Comparison of ENCODE assay signal across 1 cellular context in the genomic region with DNA sequence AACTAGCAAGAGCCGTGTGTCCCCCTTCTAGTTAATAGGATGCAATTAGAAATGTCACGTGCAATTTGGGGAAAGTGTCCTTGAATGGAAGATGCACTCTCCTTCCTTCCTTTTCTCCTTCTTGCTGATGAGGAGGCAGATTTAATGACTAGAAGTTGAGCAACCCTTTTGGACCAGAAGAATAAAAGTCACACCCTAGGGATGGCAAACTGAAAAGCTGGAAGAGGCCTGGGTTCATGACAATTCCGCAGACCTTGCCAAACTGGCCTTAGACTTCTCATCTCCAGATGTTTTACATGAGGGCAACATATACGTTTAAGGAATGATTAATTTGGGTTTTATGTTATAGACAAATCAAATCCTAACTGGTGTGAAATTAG.
TF ChIP-seq lines count a peak whose summit lies in the region.

No MANE protein-coding gene starts in this region.

TF ChIP-seq in SK-N-SH, 30 proteins besides CTCF, POLR2A, EP300 and RAD21:
- TF ChIP-seq MXI1 (IDR thresholded peaks at IDR 0.05; ENCODE audit: low read depth, low read length) (no peak), YY1 (IDR thresholded peaks at IDR 0.05; ENCODE audit: low read depth) (no peak), MEF2A (IDR thresholded peaks at IDR 0.05; ENCODE audit: borderline replicate concordance, low read depth) (no peak), FOXM1 (IDR thresholded peaks at IDR 0.05; ENCODE audit: low read depth) (no peak), NRF1 (IDR thresholded peaks at IDR 0.05; ENCODE audit: low read depth, low read length) (no peak), FOSL2 (IDR thresholded peaks at IDR 0.05; ENCODE audit: borderline replicate concordance, low read depth) (no peak), SIN3A (IDR thresholded peaks at IDR 0.05; ENCODE audit: borderline replicate concordance, low read depth, low read length) (no peak), RXRA (IDR thresholded peaks at IDR 0.05; ENCODE audit: borderline replicate concordance, low read depth) (no peak), GATA2 (CRISPR knock-in tag; IDR thresholded peaks at IDR 0.05) (no peak)
- TF ChIP-seq, protein P1, sequence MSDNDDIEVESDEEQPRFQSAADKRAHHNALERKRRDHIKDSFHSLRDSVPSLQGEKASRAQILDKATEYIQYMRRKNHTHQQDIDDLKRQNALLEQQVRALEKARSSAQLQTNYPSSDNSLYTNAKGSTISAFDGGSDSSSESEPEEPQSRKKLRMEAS (IDR thresholded peaks at IDR 0.05; ENCODE audit: low read depth): no peak
- TF ChIP-seq, protein P2, sequence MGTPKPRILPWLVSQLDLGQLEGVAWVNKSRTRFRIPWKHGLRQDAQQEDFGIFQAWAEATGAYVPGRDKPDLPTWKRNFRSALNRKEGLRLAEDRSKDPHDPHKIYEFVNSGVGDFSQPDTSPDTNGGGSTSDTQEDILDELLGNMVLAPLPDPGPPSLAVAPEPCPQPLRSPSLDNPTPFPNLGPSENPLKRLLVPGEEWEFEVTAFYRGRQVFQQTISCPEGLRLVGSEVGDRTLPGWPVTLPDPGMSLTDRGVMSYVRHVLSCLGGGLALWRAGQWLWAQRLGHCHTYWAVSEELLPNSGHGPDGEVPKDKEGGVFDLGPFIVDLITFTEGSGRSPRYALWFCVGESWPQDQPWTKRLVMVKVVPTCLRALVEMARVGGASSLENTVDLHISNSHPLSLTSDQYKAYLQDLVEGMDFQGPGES (IDR thresholded peaks at IDR 0.05; ENCODE audit: low read depth, low read length): no peak
- TF ChIP-seq, protein P3, sequence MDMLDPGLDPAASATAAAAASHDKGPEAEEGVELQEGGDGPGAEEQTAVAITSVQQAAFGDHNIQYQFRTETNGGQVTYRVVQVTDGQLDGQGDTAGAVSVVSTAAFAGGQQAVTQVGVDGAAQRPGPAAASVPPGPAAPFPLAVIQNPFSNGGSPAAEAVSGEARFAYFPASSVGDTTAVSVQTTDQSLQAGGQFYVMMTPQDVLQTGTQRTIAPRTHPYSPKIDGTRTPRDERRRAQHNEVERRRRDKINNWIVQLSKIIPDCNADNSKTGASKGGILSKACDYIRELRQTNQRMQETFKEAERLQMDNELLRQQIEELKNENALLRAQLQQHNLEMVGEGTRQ (IDR thresholded peaks at IDR 0.05; ENCODE audit: borderline replicate concordance, low read depth, low read length): no peak
